ENCODE assay signal across 12 cellular contexts in genomic region chr1:29800120-29800519, GRCh38.
"Had no signal": no experiment of that assay in that cellular context is flagged by ENCODE, and none has a peak within 500 bp of the region (broad histone marks: within the 10 kb centered on the region; RNA-seq: fewer than 3 reads in every experiment).

No MANE protein-coding gene starts in this region.

- H3K4me3 ChIP-seq: body of pancreas, colonic mucosa, pancreas, tibial artery, uterus had no signal

- H3K4me1 ChIP-seq: body of pancreas, colonic mucosa, pancreas, tibial artery, uterus had no signal

- ATAC-seq: activated naive CD4-positive, alpha-beta T cell treated with anti-CD3 and anti-CD28 coated beads, Interleukin-2, amount 50 U/mL, for 72 hours; body of pancreas; pancreas; stimulated activated naive B cell treated with anti-CD40 and anti-IgM and Interleukin-4, amounts not matched to agents 10 μg/mL and 1 μg/mL and 100 μg/mL, for 72 hours; WTC11 had no signal

- H3K9me3 ChIP-seq: colonic mucosa, pancreas, uterus had no signal

- H3K4me1 Mint-ChIP-seq: stimulated activated naive B cell treated with anti-CD40 and anti-IgM and Interleukin-4, amounts not matched to agents 10 μg/mL and 1 μg/mL and 100 μg/mL, for 72 hours; WTC11 had no signal

- H3K27me3 ChIP-seq: body of pancreas, colonic mucosa, pancreas, uterus had no signal

- H3K27ac Mint-ChIP-seq: activated naive CD4-positive, alpha-beta T cell treated with anti-CD3 and anti-CD28 coated beads, Interleukin-2, amount 50 U/mL, for 72 hours; stimulated activated naive B cell treated with anti-CD40 and anti-IgM and Interleukin-4, amounts not matched to agents 10 μg/mL and 1 μg/mL and 100 μg/mL, for 72 hours; WTC11 had no signal

- H3K4me3 Mint-ChIP-seq: stimulated activated naive B cell treated with anti-CD40 and anti-IgM and Interleukin-4, amounts not matched to agents 10 μg/mL and 1 μg/mL and 100 μg/mL, for 72 hours; WTC11 had no signal

- H3K36me3 ChIP-seq: colonic mucosa, pancreas, tibial artery, uterus had no signal

- H3K27ac ChIP-seq: body of pancreas, colonic mucosa, pancreas, tibial artery, uterus had no signal

- DNase-seq: activated CD4-positive, alpha-beta T cell treated with anti-CD3 and anti-CD28 coated beads for 48 hours; body of pancreas; central memory CD4-positive, alpha-beta T cell; colonic mucosa; foreskin fibroblast; mesendoderm; pancreas; stimulated activated naive B cell treated with anti-CD40 and anti-IgM and Interleukin-4, amounts not matched to agents 10 μg/mL and 1 μg/mL and 100 μg/mL, for 72 hours; tibial artery; uterus had no signal

- H3K36me3 Mint-ChIP-seq: activated naive CD4-positive, alpha-beta T cell treated with anti-CD3 and anti-CD28 coated beads, Interleukin-2, amount 50 U/mL, for 72 hours; stimulated activated naive B cell treated with anti-CD40 and anti-IgM and Interleukin-4, amounts not matched to agents 10 μg/mL and 1 μg/mL and 100 μg/mL, for 72 hours had no signal
